Comparison of ENCODE assay signal across 16 cellular contexts in genomic region chr1:224763126-224763764, GRCh38.
DNase-seq lines count a peak whose midpoint lies in the region; ATAC-seq, FAIRE-seq and TF ChIP-seq lines count a peak whose summit lies in the region.
"Had no signal": no experiment of that assay in that cellular context is flagged by ENCODE, and none has a peak within 500 bp of the region (broad histone marks: within the 10 kb centered on the region; RNA-seq: fewer than 3 reads in every experiment).

No MANE protein-coding gene starts in this region.

- no peak overlapping the region for H2AFZ ChIP-seq in H1 (ENCODE audit: low read length)

- no peak for TF ChIP-seq EP300 in H1 (IDR thresholded peaks at IDR 0.05; ENCODE audit: borderline replicate concordance in 1 of 2, low read depth in 2 of 2, low read length in 2 of 2)

- CTCF ChIA-PET in H1 (lab: Charles Lee; ENCODE audit: partially characterized antibody) = interaction anchor here (0.6 to 2.1 kb wide), 3 partner anchors 11 to 393 kb away, joined by 3 to 11 read pairs (median 3); no protein-coding TSS in a partner anchor

- TF ChIP-seq POLR2A in H1 (IDR thresholded peaks at IDR 0.05; ENCODE audit: control extremely low read depth in 1 of 2, low read depth in 2 of 2, low read length in 2 of 2) = no peak

- no peak overlapping the region for H3K4me3 Mint-ChIP-seq in osteocyte (ENCODE audit: unreplicated experiment)
- H3K4me3 Mint-ChIP-seq: CD8-positive, alpha-beta memory T cell; HFFc6; IgD-negative memory B cell had no signal

- H3K14ac ChIP-seq in H1 (ENCODE audit: insufficient read length) = no peak overlapping the region

- peak overlapping the region; percentile 5; the same call in 1 of the 2 replicates for H2BK15ac ChIP-seq in H1 (ENCODE audit: low read length)

- no peak for FAIRE-seq in H1 (lab: Jason Lieb, UNC)

- H3K9me3 Mint-ChIP-seq in osteocyte (ENCODE audit: unreplicated experiment) = peaks cover 11% of the 10 kb centered on the region

- no peak overlapping the region for H3K56ac ChIP-seq in H1 (replicated peaks; ENCODE audit: insufficient read length, low read depth, low read length)

- ATAC-seq in right cardiac atrium = no peak
- ATAC-seq in left ventricle myocardium superior = no peak
- no peak for ATAC-seq in aorta (ENCODE audit: low FRiP score)
- ATAC-seq in GM19023 (IDR thresholded peaks at IDR 0.05; ENCODE audit: unreplicated experiment) = no peak

- no peak overlapping the region for H3K9ac ChIP-seq in H1 (replicated peaks in 1 of 4; ENCODE audit: extremely low read depth in 1 of 4, low read depth in 3 of 4, low read length in 3 of 4)
- no peak overlapping the region for H3K9ac ChIP-seq in colonic mucosa (ENCODE audit: low read depth in 2 of 2, low read length in 2 of 2)
- H3K9ac ChIP-seq: BLaER1 had no signal

- 69% methylated on average over 5 of the region's 5 CpGs for WGBS in right cardiac atrium
- 86% methylated on average over 4 of the region's 5 CpGs; no CpG with 5 or more reads in 1 of the 2 experiments for WGBS in H1 (ENCODE audit: extremely low coverage in 1 of 2, insufficient coverage in 1 of 2, insufficient read length in 1 of 2, insufficient replicate concordance in 2 of 2, low coverage in 1 of 2, low lambda C conversion rate in 2 of 2, missing lambda C conversion rate in 1 of 2), 2 experiments
- 75 to 86% methylated on average over 4 to 5 of the region's 5 CpGs for WGBS in aorta, 2 donors

- no peak overlapping the region for H4K8ac ChIP-seq in H1 (ENCODE audit: extremely low read depth, insufficient read depth, low read length)

- no peak overlapping the region for H2BK120ac ChIP-seq in H1 (replicated peaks; ENCODE audit: low read depth, low read length)

- no peaks in the 10 kb centered on the region for H3K4me1 Mint-ChIP-seq in osteocyte (ENCODE audit: unreplicated experiment)
- H3K4me1 Mint-ChIP-seq: CD8-positive, alpha-beta memory T cell; IgD-negative memory B cell had no signal

- H3K27ac ChIP-seq in right cardiac atrium (ENCODE audit: low read length) (no peak overlapping the region), H1 (ENCODE audit: low read depth, low read length) (no peak overlapping the region), aorta (ENCODE audit: low read depth in 1 of 2, low read length in 2 of 2) (no peak overlapping the region), colonic mucosa (no peak overlapping the region)
- H3K27ac ChIP-seq: BLaER1 had no signal

- no peak overlapping the region for H2BK20ac ChIP-seq in H1 (ENCODE audit: low read length)

- no peaks in the 10 kb centered on the region for H3K79me2 ChIP-seq in H1 (ENCODE audit: control insufficient read depth in 1 of 2, insufficient read depth in 2 of 2, low read length in 2 of 2)

- no peak overlapping the region for H4K91ac ChIP-seq in H1 (replicated peaks; ENCODE audit: insufficient read length, low read length)

- H3K36me3 ChIP-seq in H1 (ENCODE audit: control insufficient read depth in 2 of 4, insufficient read depth in 4 of 4, low read length in 3 of 4) = no peaks in the 10 kb centered on the region
- H3K36me3 ChIP-seq in aorta (ENCODE audit: control insufficient read depth in 1 of 2, insufficient read depth in 2 of 2, low read length in 1 of 2) = no peaks in the 10 kb centered on the region
- H3K36me3 ChIP-seq in colonic mucosa = no peaks in the 10 kb centered on the region
- H3K36me3 ChIP-seq: BLaER1 had no signal

- H3K4me1 ChIP-seq in right cardiac atrium (ENCODE audit: control insufficient read depth, insufficient read depth, low read length) (no peaks in the 10 kb centered on the region), H1 (replicated peaks in 1 of 4; ENCODE audit: control insufficient read depth in 3 of 4, insufficient read depth in 4 of 4, low read length in 3 of 4) (peaks cover 0 to 8% (median 2%) of the 10 kb centered on the region in 4 experiments; a peak in 3 of 7 replicates), aorta (ENCODE audit: control insufficient read depth in 1 of 2, insufficient read depth in 2 of 2, low read length in 2 of 2) (no peaks in the 10 kb centered on the region), colonic mucosa (no peaks in the 10 kb centered on the region)
- H3K4me1 ChIP-seq: BLaER1, Caco-2 had no signal

- no peak overlapping the region for H3K27ac Mint-ChIP-seq in osteocyte (ENCODE audit: unreplicated experiment)
- H3K27ac Mint-ChIP-seq: CD8-positive, alpha-beta memory T cell; HFFc6; IgD-negative memory B cell had no signal

- TF ChIP-seq RAD21 in H1 (IDR thresholded peaks at IDR 0.05 in 1 of 2, conservative IDR thresholded peaks at IDR 0.05 in 1 of 2; ENCODE audit: low read depth in 2 of 2, low read length in 2 of 2) = no peak

- H3K27me3 Mint-ChIP-seq in osteocyte (ENCODE audit: unreplicated experiment) = no peaks in the 10 kb centered on the region

- H3K4me3 ChIP-seq in right cardiac atrium (ENCODE audit: low read length) (no peak overlapping the region), H1 (ENCODE audit: extremely low read depth in 1 of 4, insufficient read depth in 2 of 4, low read depth in 3 of 4, low read length in 4 of 4) (no peak overlapping the region), aorta (ENCODE audit: low read length in 2 of 2) (no peak overlapping the region), colonic mucosa (no peak overlapping the region)
- H3K4me3 ChIP-seq: BLaER1 had no signal

- H3K9me3 ChIP-seq in right cardiac atrium (ENCODE audit: control insufficient read depth, low read length) (no peaks in the 10 kb centered on the region), H1 (ENCODE audit: insufficient read depth in 2 of 2, low read depth in 1 of 2, low read length in 1 of 2) (0 out of 4 replicates have a peak, but pooled peaks cover 0 to 3% of the 10 kb centered on the region in 2 experiments), aorta (ENCODE audit: control insufficient read depth, low read length) (peaks cover 3% of the 10 kb centered on the region), colonic mucosa (no peaks in the 10 kb centered on the region)
- H3K9me3 ChIP-seq: Caco-2 had no signal

- POLR2A ChIA-PET in H1 (lab: Charles Lee; ENCODE audit: partially characterized antibody) = no interaction called here

- no peak overlapping the region for H2BK5ac ChIP-seq in H1 (ENCODE audit: low read depth, low read length)

- H3K23ac ChIP-seq in H1 (ENCODE audit: insufficient read length) = no peak overlapping the region

- H4K20me1 ChIP-seq in H1 (replicated peaks in 1 of 2; ENCODE audit: control insufficient read depth in 1 of 2, insufficient read depth in 2 of 2, low read length in 2 of 2) = no peaks in the 10 kb centered on the region
- H4K20me1 ChIP-seq: BLaER1 had no signal

- H3K23me2 ChIP-seq in H1 (ENCODE audit: low read depth, low read length) = no peaks in the 10 kb centered on the region; the same call in 1 of the 2 replicates

- no peaks in the 10 kb centered on the region for H3K36me3 Mint-ChIP-seq in osteocyte (ENCODE audit: unreplicated experiment)

- H3K4ac ChIP-seq in H1 (replicated peaks; ENCODE audit: insufficient read length, low read depth, low read length) = no peak overlapping the region

- H3K27me3 ChIP-seq in right cardiac atrium (ENCODE audit: control insufficient read depth, insufficient read depth) (no peaks in the 10 kb centered on the region), H1 (replicated peaks in 1 of 4; ENCODE audit: control insufficient read depth in 3 of 4, extremely low read depth in 1 of 4, insufficient read depth in 3 of 4, low read length in 3 of 4) (no peaks in the 10 kb centered on the region; a peak in 1 of 7 replicates), aorta (ENCODE audit: control insufficient read depth in 1 of 2, insufficient read depth in 2 of 2, low read length in 1 of 2) (no peaks in the 10 kb centered on the region), colonic mucosa (no peaks in the 10 kb centered on the region)
- H3K27me3 ChIP-seq: BLaER1 had no signal

- H3K4me2 ChIP-seq in H1 (ENCODE audit: insufficient read depth in 1 of 2, low read depth in 2 of 2, low read length in 2 of 2) = no peak overlapping the region
- H3K4me2 ChIP-seq: BLaER1 had no signal

- TF ChIP-seq CTCF in H1 (IDR thresholded peaks at IDR 0.05; ENCODE audit: control extremely low read depth in 1 of 3, insufficient read depth in 1 of 3, low read depth in 1 of 3, low read length in 3 of 3) (no peak), osteocyte (IDR thresholded peaks at IDR 0.05) (no peak), colonic mucosa (IDR thresholded peaks at IDR 0.05) (no peak)

- no peak overlapping the region for H2AK5ac ChIP-seq in H1 (ENCODE audit: low read depth, low read length)

- H3K18ac ChIP-seq in H1 (ENCODE audit: extremely low read depth, low read length) = no peak overlapping the region

- H4K5ac ChIP-seq in H1 (ENCODE audit: insufficient read length, low read depth, low read length) = no peak overlapping the region

- intact Hi-C loops in right cardiac atrium (cut with DNase I) = no loop called here
- intact Hi-C loops in left ventricle myocardium superior (cut with micrococcal nuclease) = no loop called here
- intact Hi-C loops in aorta (cut with DNase I) = no loop called here
- intact Hi-C loops in colonic mucosa (cut with DNase I) = no loop called here

- DNase-seq in right cardiac atrium = peak in 2 of 3 donors; percentile 22 to 52
- no peak for DNase-seq in left ventricle myocardium superior
- no peak for DNase-seq in H1 (ENCODE audit: low read depth in 1 of 2, low spot score in 2 of 2)
- DNase-seq in osteocyte (ENCODE audit: extremely low spot score, unreplicated experiment) = peak; percentile 63
- DNase-seq in aorta = no peak
- no peak for DNase-seq in colonic mucosa
- DNase-seq: AML-193; Caco-2; CD8-positive, alpha-beta memory T cell; DND-41; GF-D8; HCEC 1CT; HFFc6 had no signal

- H2BK12ac ChIP-seq in H1 (ENCODE audit: low read depth, low read length) = no peak overlapping the region

- no peaks in the 10 kb centered on the region for H3K79me1 ChIP-seq in H1 (ENCODE audit: low read depth, low read length)

TF ChIP-seq in H1, 55 proteins besides CTCF, POLR2A, EP300 and RAD21:
- no peak for TF ChIP-seq HDAC2 (IDR thresholded peaks at IDR 0.05; ENCODE audit: borderline replicate concordance in 1 of 2, low read depth in 2 of 2, low read length in 2 of 2)
- TF ChIP-seq TCF12 (IDR thresholded peaks at IDR 0.05; ENCODE audit: low read depth, low read length) = no peak
- TF ChIP-seq, protein P1, sequence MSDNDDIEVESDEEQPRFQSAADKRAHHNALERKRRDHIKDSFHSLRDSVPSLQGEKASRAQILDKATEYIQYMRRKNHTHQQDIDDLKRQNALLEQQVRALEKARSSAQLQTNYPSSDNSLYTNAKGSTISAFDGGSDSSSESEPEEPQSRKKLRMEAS (IDR thresholded peaks at IDR 0.05) = no peak
- TF ChIP-seq JUND (IDR thresholded peaks at IDR 0.05; ENCODE audit: low read length) = no peak
- TF ChIP-seq CBX8 (IDR thresholded peaks at IDR 0.05; ENCODE audit: borderline replicate concordance, low read depth, low read length) = no peak

Comparison
In these comparisons a context has a peak if more than half of its experiments do, and no peak if none do; other contexts are left out.
1. DNase-seq: peak in right cardiac atrium (2 of 3) and osteocyte (single experiment); none in left ventricle myocardium superior (single experiment), H1 (0 of 2), aorta (0 of 2) and colonic mucosa (single experiment).